In the genomic region with DNA sequence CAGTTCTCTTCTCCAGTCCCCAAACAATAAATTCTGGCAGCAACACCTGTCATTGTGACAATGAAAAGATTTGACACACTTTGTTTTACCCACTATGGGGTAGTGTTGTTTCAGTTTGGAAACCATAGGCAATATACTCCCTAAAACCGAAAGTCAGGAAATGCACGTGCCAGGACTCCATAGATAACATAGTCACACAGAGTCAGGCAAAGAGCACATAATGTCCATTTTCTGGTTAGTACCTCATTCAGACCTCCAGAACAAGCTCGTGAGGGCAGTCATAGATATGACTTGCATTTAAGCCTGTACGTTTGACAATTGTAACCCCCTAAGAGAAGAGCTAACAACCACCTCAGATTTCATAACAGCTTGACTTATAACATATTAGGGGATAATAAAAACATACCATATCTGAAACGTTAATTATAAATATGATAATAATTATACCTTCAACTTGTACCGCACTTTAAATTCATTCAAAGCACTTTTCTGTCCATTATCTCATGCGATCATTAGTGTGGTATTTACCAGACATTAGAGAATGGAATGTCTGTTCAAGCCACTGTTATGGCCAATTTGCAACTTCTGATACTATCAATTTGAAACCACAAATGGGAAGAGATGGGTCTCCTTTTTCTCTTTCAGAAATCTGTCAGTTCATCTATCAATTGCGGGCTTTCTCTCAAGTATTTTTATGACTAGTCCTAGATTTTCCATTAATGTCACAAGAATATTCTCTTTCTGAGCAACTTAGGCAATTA, we compare ENCODE assay signal across 1 cellular context.
A peak's percentile ranks its signal among the peaks of the same experiment; 100 is the strongest.
TF ChIP-seq lines count a peak whose summit lies in the region.

No MANE protein-coding gene starts in this region.

TF ChIP-seq in HepG2, 621 proteins besides CTCF, POLR2A, EP300 and RAD21:
- TF ChIP-seq, protein P1, sequence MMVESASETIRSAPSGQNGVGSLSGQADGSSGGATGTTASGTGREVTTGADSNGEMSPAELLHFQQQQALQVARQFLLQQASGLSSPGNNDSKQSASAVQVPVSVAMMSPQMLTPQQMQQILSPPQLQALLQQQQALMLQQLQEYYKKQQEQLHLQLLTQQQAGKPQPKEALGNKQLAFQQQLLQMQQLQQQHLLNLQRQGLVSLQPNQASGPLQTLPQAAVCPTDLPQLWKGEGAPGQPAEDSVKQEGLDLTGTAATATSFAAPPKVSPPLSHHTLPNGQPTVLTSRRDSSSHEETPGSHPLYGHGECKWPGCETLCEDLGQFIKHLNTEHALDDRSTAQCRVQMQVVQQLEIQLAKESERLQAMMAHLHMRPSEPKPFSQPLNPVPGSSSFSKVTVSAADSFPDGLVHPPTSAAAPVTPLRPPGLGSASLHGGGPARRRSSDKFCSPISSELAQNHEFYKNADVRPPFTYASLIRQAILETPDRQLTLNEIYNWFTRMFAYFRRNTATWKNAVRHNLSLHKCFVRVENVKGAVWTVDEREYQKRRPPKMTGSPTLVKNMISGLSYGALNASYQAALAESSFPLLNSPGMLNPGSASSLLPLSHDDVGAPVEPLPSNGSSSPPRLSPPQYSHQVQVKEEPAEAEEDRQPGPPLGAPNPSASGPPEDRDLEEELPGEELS (CRISPR knock-in tag; IDR thresholded peaks at IDR 0.05): no peak
- TF ChIP-seq ZMYM4 (CRISPR knock-in tag; IDR thresholded peaks at IDR 0.05) (no peak), ZNF367 (CRISPR knock-in tag; IDR thresholded peaks at IDR 0.05; ENCODE audit: borderline replicate concordance) (no peak), STAG1 (CRISPR knock-in tag; IDR thresholded peaks at IDR 0.05) (0 out of 2 replicates have a peak, but pooled peaks have one; percentile 6)
- TF ChIP-seq, protein P2, sequence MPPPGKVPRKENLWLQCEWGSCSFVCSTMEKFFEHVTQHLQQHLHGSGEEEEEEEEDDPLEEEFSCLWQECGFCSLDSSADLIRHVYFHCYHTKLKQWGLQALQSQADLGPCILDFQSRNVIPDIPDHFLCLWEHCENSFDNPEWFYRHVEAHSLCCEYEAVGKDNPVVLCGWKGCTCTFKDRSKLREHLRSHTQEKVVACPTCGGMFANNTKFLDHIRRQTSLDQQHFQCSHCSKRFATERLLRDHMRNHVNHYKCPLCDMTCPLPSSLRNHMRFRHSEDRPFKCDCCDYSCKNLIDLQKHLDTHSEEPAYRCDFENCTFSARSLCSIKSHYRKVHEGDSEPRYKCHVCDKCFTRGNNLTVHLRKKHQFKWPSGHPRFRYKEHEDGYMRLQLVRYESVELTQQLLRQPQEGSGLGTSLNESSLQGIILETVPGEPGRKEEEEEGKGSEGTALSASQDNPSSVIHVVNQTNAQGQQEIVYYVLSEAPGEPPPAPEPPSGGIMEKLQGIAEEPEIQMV (CRISPR knock-in tag; IDR thresholded peaks at IDR 0.05; ENCODE audit: low read depth): no peak
